Comparison of ENCODE assay signal across 1 cellular context in genomic region chr22:43846966-43847365, GRCh38.
TF ChIP-seq lines count a peak whose summit lies in the region.

No MANE protein-coding gene starts in this region.

TF ChIP-seq in WTC11, 78 proteins besides CTCF, POLR2A, EP300 and RAD21 (continued from another document):
- no peak for TF ChIP-seq ZNF532 (CRISPR knock-in tag; IDR thresholded peaks at IDR 0.05; ENCODE audit: borderline replicate concordance)
- no peak for TF ChIP-seq E2F5 (CRISPR knock-in tag; IDR thresholded peaks at IDR 0.05)
